In genomic region chr11:44955019-44955738, GRCh38 we compare ENCODE assay signal across 10 cellular contexts. TPM values are rescaled to one million over a fixed set of nuclear protein-coding genes. Genes with fewer than 3 reads are reported as not detected.
DNase-seq lines count a peak whose midpoint lies in the region; ATAC-seq and TF ChIP-seq lines count a peak whose summit lies in the region.
"Had no signal": no experiment of that assay in that cellular context is flagged by ENCODE, and none has a peak within 500 bp of the region (broad histone marks: within the 10 kb centered on the region; RNA-seq: fewer than 3 reads in every experiment).

No MANE protein-coding gene starts in this region.

- TF ChIP-seq CTCF in gastroesophageal sphincter (IDR thresholded peaks at IDR 0.05) (no peak), sigmoid colon (IDR thresholded peaks at IDR 0.05) (no peak)

- TF ChIP-seq EP300 in gastroesophageal sphincter (IDR thresholded peaks at IDR 0.05) (no peak), sigmoid colon (IDR thresholded peaks at IDR 0.05) (no peak)

- intact Hi-C loops in sigmoid colon (cut with DNase I): no loop called here

- no peaks in the 10 kb centered on the region for H3K36me3 ChIP-seq in gastroesophageal sphincter
- H3K36me3 ChIP-seq in sigmoid colon: no peaks in the 10 kb centered on the region

- DNase-seq in NK-92 treated with Interleukin-12 subunit alpha and Interleukin-12 subunit beta, amount 100 ng/mL, for 24 hours (lab: John Stamatoyannopoulos, UW): peak; percentile 41
- DNase-seq in NK-92 (lab: John Stamatoyannopoulos, UW; ENCODE audit: unreplicated experiment): no peak
- peak; percentile 8 for DNase-seq in SHP77 treated with DMSO at 0.1 percent for 48 hours (lab: John Stamatoyannopoulos, UW)
- peak; percentile 90 for DNase-seq in sigmoid colon
- DNase-seq in NCI-H187 (lab: John Stamatoyannopoulos, UW): no peak
- DNase-seq in NCI-H128 (lab: John Stamatoyannopoulos, UW; ENCODE audit: unreplicated experiment): no peak
- DNase-seq in NCI-H2227 (lab: John Stamatoyannopoulos, UW; ENCODE audit: unreplicated experiment): no peak
- DNase-seq: CD4-positive, CD25-positive, alpha-beta regulatory T cell had no signal

- H3K27ac ChIP-seq in gastroesophageal sphincter (peak overlapping the region in 1 of 4 donors; percentile 11), sigmoid colon (peak overlapping the region in 1 of 4 donors; percentile 16)
- H3K27ac ChIP-seq: VCaP had no signal

- H3K27me3 ChIP-seq in gastroesophageal sphincter: peaks cover 4% of the 10 kb centered on the region
- peaks cover 0 to 15% (median 0%) of the 10 kb centered on the region in 3 donors for H3K27me3 ChIP-seq in sigmoid colon

- TF ChIP-seq POLR2A in gastroesophageal sphincter (IDR thresholded peaks at IDR 0.05) (no peak), sigmoid colon (IDR thresholded peaks at IDR 0.05) (no peak)

- H3K4me1 ChIP-seq in gastroesophageal sphincter (peaks cover 0 to 48% (median 6%) of the 10 kb centered on the region in 3 donors), sigmoid colon (peaks cover 0 to 18% (median 9%) of the 10 kb centered on the region in 4 donors)

- WGBS in gastroesophageal sphincter (ENCODE audit: low coverage in 1 of 2), 2 donors: 93 to 100% methylated on average over 1 to 3 of the region's 5 CpGs
- 46 to 50% methylated on average over 5 of the region's 5 CpGs for WGBS in sigmoid colon, 2 donors

- H3K4me3 ChIP-seq in gastroesophageal sphincter (no peak overlapping the region), sigmoid colon (no peak overlapping the region)

- H3K9me3 ChIP-seq in gastroesophageal sphincter: no peaks in the 10 kb centered on the region
- H3K9me3 ChIP-seq in sigmoid colon: no peaks in the 10 kb centered on the region

- peak; percentile 67 for ATAC-seq in gastroesophageal sphincter

RNA-seq across cellular contexts. Expression of gene TP53I11, which starts 4.5 kb away (rescaled TPM):
- total RNA-seq in gastroesophageal sphincter (100 to 1,000 TPM in 1 of 4 donors, 10 to 100 TPM in 3; 19.8 to 110 (median 40.8) TPM), sigmoid colon (10 to 100 TPM; 12.4 to 31.0 (median 24.3) TPM)
- 10 to 100 TPM; 12.0 to 67.0 (median 14.4) TPM for polyA plus RNA-seq in sigmoid colon

Comparison
In these comparisons a context has a peak if more than half of its experiments do, and no peak if none do; other contexts are left out.
1. DNase-seq: peak in NK-92 treated with Interleukin-12 subunit alpha and Interleukin-12 subunit beta, amount 100 ng/mL, for 24 hours (single experiment), SHP77 treated with DMSO at 0.1 percent for 48 hours (single experiment) and sigmoid colon (single experiment); none in NK-92 (single experiment), NCI-H187 (0 of 2), NCI-H128 (single experiment) and NCI-H2227 (single experiment).